ENCODE assay signal across 9 cellular contexts in genomic region chr1:244361764-244362473, GRCh38.
A peak's percentile ranks its signal among the peaks of the same experiment; 100 is the strongest.
DNase-seq lines count a peak whose midpoint lies in the region; ATAC-seq and TF ChIP-seq lines count a peak whose summit lies in the region.
"Had no signal": no experiment of that assay in that cellular context is flagged by ENCODE, and none has a peak within 500 bp of the region (broad histone marks: within the 10 kb centered on the region; RNA-seq: fewer than 3 reads in every experiment).

No MANE protein-coding gene starts in this region.

- H3K9me2 ChIP-seq in hepatocyte (replicated peaks; ENCODE audit: insufficient read depth), result no peaks in the 10 kb centered on the region

- H3K4me1 ChIP-seq in hepatocyte (ENCODE audit: insufficient read depth), result peaks cover 14% of the 10 kb centered on the region

- H3K9me3 ChIP-seq in hepatocyte (ENCODE audit: low read depth), result no peaks in the 10 kb centered on the region

- 3% methylated on average over 5 of the region's 5 CpGs for WGBS in hepatocyte (ENCODE audit: low lambda C conversion rate, missing lambda C conversion rate)

- H3K27ac ChIP-seq in hepatocyte, result peak overlapping the region; percentile 83

- peak overlapping the region; percentile 35 for H2AFZ ChIP-seq in hepatocyte

- H4K20me1 ChIP-seq in hepatocyte (ENCODE audit: insufficient read depth, poor library complexity, severe bottlenecking), result no peaks in the 10 kb centered on the region

- H3K27me3 ChIP-seq in hepatocyte, result no peaks in the 10 kb centered on the region

- H3K36me3 ChIP-seq in hepatocyte (replicated peaks; ENCODE audit: insufficient read depth, low read depth), result no peaks in the 10 kb centered on the region

- DNase-seq in H4 (ENCODE audit: low spot score) (peak; percentile 66), amniotic stem cell (lab: John Stamatoyannopoulos, UW) (peak; percentile 20), hepatocyte (ENCODE audit: low spot score) (peak; percentile 56), retinal pigment epithelial cell (ENCODE audit: low read depth) (peak; percentile 94)
- DNase-seq: activated CD8-positive, alpha-beta memory T cell treated with anti-CD3 and anti-CD28 coated beads for 24 hours had no signal

- no peak for ATAC-seq in HG02623 (IDR thresholded peaks at IDR 0.05; ENCODE audit: unreplicated experiment)
- no peak for ATAC-seq in GM19351 (IDR thresholded peaks at IDR 0.05; ENCODE audit: unreplicated experiment)
- no peak for ATAC-seq in HG03460 (IDR thresholded peaks at IDR 0.05; ENCODE audit: unreplicated experiment)
- no peak for ATAC-seq in GM21360 (IDR thresholded peaks at IDR 0.05; ENCODE audit: unreplicated experiment)

- TF ChIP-seq CTCF in hepatocyte (IDR thresholded peaks at IDR 0.05; ENCODE audit: poor library complexity) (no peak), retinal pigment epithelial cell (conservative IDR thresholded peaks at IDR 0.05; ENCODE audit: low read depth, low read length) (no peak)

- no peak overlapping the region for H3K4me3 ChIP-seq in hepatocyte
- peak overlapping the region; percentile 5 for H3K4me3 ChIP-seq in retinal pigment epithelial cell (ENCODE audit: low read length)

- no peaks in the 10 kb centered on the region for H3K79me2 ChIP-seq in hepatocyte

- H3K4me2 ChIP-seq in hepatocyte, result peak overlapping the region; percentile 66

Comparison
In these comparisons a context has a peak if more than half of its experiments do, and no peak if none do; other contexts are left out.
1. DNase-seq: peak in every context shown above with its lines; median percentile 94 in retinal pigment epithelial cell; 66 in H4; 56 in hepatocyte; 20 in amniotic stem cell.